Comparison of ENCODE assay signal across 1 cellular context in genomic region chr1:65190229-65190628, GRCh38.
TF ChIP-seq lines count a peak whose summit lies in the region.

No MANE protein-coding gene starts in this region.

TF ChIP-seq in IMR-90, 13 proteins besides CTCF, POLR2A, EP300 and RAD21:
- TF ChIP-seq ELK1 (IDR thresholded peaks at IDR 0.05; ENCODE audit: borderline replicate concordance, low read depth, low read length) = no peak
- TF ChIP-seq RCOR1 (IDR thresholded peaks at IDR 0.05; ENCODE audit: insufficient replicate concordance, low read length) = no peak
- TF ChIP-seq CEBPB (IDR thresholded peaks at IDR 0.05; ENCODE audit: low read depth, low read length) = no peak
- no peak for TF ChIP-seq SMC3 (IDR thresholded peaks at IDR 0.05; ENCODE audit: low read depth, low read length)
